Comparison of ENCODE assay signal across 4 cellular contexts in the genomic region with DNA sequence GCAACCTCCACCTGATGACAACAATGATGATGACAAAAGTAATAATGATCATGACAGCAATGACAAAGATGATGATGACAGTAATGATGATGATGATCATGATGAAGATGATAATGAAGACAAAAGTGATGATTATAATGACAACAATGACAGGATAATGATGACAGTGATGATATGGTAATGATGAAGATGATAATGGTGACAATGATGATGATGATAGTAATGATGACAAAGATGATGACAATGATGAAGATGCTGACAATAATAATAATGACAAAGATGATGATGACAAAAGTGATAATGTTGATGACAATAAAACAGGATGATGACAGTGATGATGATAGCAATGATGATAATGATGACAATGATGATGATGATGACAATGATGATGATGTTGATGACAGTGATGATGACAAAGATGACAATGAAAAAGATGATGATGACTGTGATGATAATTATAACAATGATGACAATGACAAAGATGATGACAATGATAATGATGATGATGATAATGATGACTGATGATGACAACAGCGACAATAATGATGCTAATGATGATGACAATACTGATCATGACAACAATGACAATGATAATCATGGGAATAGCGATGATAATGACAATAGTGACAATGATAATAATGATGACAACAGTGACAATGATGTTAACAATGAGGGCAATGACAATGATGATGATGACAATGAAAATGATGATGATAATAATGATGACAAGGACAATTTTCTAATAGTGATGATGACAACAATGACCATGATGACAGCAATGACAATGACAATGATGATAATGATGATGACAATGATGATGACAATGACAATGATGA.
TF ChIP-seq lines count a peak whose summit lies in the region.

No MANE protein-coding gene starts in this region.

TF ChIP-seq in A549, 52 proteins besides CTCF, POLR2A, EP300 and RAD21 (continued from another document):
- TF ChIP-seq, protein P1, sequence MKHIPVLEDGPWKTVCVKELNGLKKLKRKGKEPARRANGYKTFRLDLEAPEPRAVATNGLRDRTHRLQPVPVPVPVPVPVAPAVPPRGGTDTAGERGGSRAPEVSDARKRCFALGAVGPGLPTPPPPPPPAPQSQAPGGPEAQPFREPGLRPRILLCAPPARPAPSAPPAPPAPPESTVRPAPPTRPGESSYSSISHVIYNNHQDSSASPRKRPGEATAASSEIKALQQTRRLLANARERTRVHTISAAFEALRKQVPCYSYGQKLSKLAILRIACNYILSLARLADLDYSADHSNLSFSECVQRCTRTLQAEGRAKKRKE (CRISPR knock-in tag; IDR thresholded peaks at IDR 0.05; ENCODE audit: low read depth): no peak
- TF ChIP-seq MAFK (IDR thresholded peaks at IDR 0.05; ENCODE audit: partially characterized antibody) (peak; percentile 89), MYC (IDR thresholded peaks at IDR 0.05; ENCODE audit: borderline replicate concordance, low read length) (no peak), HOXB13 (CRISPR knock-in tag; IDR thresholded peaks at IDR 0.05; ENCODE audit: low read depth) (no peak)

TF ChIP-seq in HEK293T, 16 proteins besides CTCF, POLR2A, EP300 and RAD21 (continued from another document):
- 0 out of 2 replicates have a peak, but pooled peaks have one; percentile 10 for TF ChIP-seq PKNOX1 (IDR thresholded peaks at IDR 0.05)
TF ChIP-seq in HEK293T: peak in this region for 1.

TF ChIP-seq in GM12878, 131 proteins besides CTCF, POLR2A, EP300 and RAD21 (continued from another document):
- TF ChIP-seq, protein P2, sequence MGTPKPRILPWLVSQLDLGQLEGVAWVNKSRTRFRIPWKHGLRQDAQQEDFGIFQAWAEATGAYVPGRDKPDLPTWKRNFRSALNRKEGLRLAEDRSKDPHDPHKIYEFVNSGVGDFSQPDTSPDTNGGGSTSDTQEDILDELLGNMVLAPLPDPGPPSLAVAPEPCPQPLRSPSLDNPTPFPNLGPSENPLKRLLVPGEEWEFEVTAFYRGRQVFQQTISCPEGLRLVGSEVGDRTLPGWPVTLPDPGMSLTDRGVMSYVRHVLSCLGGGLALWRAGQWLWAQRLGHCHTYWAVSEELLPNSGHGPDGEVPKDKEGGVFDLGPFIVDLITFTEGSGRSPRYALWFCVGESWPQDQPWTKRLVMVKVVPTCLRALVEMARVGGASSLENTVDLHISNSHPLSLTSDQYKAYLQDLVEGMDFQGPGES (IDR thresholded peaks at IDR 0.05): no peak
- TF ChIP-seq, protein P3, sequence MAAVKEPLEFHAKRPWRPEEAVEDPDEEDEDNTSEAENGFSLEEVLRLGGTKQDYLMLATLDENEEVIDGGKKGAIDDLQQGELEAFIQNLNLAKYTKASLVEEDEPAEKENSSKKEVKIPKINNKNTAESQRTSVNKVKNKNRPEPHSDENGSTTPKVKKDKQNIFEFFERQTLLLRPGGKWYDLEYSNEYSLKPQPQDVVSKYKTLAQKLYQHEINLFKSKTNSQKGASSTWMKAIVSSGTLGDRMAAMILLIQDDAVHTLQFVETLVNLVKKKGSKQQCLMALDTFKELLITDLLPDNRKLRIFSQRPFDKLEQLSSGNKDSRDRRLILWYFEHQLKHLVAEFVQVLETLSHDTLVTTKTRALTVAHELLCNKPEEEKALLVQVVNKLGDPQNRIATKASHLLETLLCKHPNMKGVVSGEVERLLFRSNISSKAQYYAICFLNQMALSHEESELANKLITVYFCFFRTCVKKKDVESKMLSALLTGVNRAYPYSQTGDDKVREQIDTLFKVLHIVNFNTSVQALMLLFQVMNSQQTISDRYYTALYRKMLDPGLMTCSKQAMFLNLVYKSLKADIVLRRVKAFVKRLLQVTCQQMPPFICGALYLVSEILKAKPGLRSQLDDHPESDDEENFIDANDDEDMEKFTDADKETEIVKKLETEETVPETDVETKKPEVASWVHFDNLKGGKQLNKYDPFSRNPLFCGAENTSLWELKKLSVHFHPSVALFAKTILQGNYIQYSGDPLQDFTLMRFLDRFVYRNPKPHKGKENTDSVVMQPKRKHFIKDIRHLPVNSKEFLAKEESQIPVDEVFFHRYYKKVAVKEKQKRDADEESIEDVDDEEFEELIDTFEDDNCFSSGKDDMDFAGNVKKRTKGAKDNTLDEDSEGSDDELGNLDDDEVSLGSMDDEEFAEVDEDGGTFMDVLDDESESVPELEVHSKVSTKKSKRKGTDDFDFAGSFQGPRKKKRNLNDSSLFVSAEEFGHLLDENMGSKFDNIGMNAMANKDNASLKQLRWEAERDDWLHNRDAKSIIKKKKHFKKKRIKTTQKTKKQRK (IDR thresholded peaks at IDR 0.05; ENCODE audit: low read depth, low read length): no peak
- TF ChIP-seq USF1 (IDR thresholded peaks at IDR 0.05; ENCODE audit: borderline replicate concordance, extremely low read length, insufficient read depth, low read depth, low read length): no peak
- TF ChIP-seq TBL1XR1 (IDR thresholded peaks at IDR 0.05; ENCODE audit: low read depth, low read length): no peak
- TF ChIP-seq IRF4 (IDR thresholded peaks at IDR 0.05; ENCODE audit: low read depth, low read length): no peak
- no peak for TF ChIP-seq MXI1 (IDR thresholded peaks at IDR 0.05; ENCODE audit: low read depth, low read length)
- no peak for TF ChIP-seq MEF2A (IDR thresholded peaks at IDR 0.05; ENCODE audit: insufficient read depth, low read depth, low read length)

TF ChIP-seq in neural cell, 6 proteins besides CTCF, POLR2A, EP300 and RAD21 (continued from another document):
- TF ChIP-seq REST (IDR thresholded peaks at IDR 0.05; ENCODE audit: borderline replicate concordance): no peak
TF ChIP-seq in neural cell: peak in this region for 1.
